ENCODE assay signal across 1 cellular context in genomic region chr19:49866933-49867782, GRCh38.
TF ChIP-seq lines count a peak whose summit lies in the region.

TSS of gene PNKP (minus strand) at chr19:49867576. CDS start at chr19:49867204, 372 bp downstream.

TF ChIP-seq in WTC11, 78 proteins besides CTCF, POLR2A, EP300 and RAD21 (continued from another document and continues in another):
- TF ChIP-seq HMGXB4 (CRISPR knock-in tag; IDR thresholded peaks at IDR 0.05) (peak; percentile 66; the same call in 1 of the 2 replicates), FOXJ3 (CRISPR knock-in tag; IDR thresholded peaks at IDR 0.05; ENCODE audit: borderline replicate concordance) (no peak), SOX15 (CRISPR knock-in tag; IDR thresholded peaks at IDR 0.05) (no peak), USF2 (CRISPR knock-in tag; IDR thresholded peaks at IDR 0.05) (peak; percentile 81), USF1 (CRISPR knock-in tag; IDR thresholded peaks at IDR 0.05) (peak; percentile 61; the same call in 1 of the 2 replicates), GABPB1 (CRISPR knock-in tag; IDR thresholded peaks at IDR 0.05) (peak; percentile 75), PREB (CRISPR knock-in tag; IDR thresholded peaks at IDR 0.05; ENCODE audit: borderline replicate concordance) (no peak), MAX (CRISPR knock-in tag; IDR thresholded peaks at IDR 0.05) (peak; percentile 84), ATF2 (CRISPR knock-in tag; IDR thresholded peaks at IDR 0.05; ENCODE audit: borderline replicate concordance, low read depth) (no peak), SMAD3 (CRISPR knock-in tag; IDR thresholded peaks at IDR 0.05; ENCODE audit: borderline replicate concordance) (no peak), ETV6 (CRISPR knock-in tag; IDR thresholded peaks at IDR 0.05) (no peak; the same call in 1 of the 2 replicates), OVOL2 (CRISPR knock-in tag; IDR thresholded peaks at IDR 0.05; ENCODE audit: borderline replicate concordance) (no peak), CBFB (CRISPR knock-in tag; IDR thresholded peaks at IDR 0.05; ENCODE audit: low read depth) (no peak), TCF7 (CRISPR knock-in tag; IDR thresholded peaks at IDR 0.05; ENCODE audit: low read depth) (no peak), ZSCAN18 (CRISPR knock-in tag; IDR thresholded peaks at IDR 0.05) (no peak), ZBTB43 (CRISPR knock-in tag; IDR thresholded peaks at IDR 0.05) (no peak), CREM (CRISPR knock-in tag; IDR thresholded peaks at IDR 0.05) (peak; percentile 86; the same call in 1 of the 2 replicates), AR (CRISPR knock-in tag; IDR thresholded peaks at IDR 0.05) (no peak), IRF2 (CRISPR knock-in tag; IDR thresholded peaks at IDR 0.05; ENCODE audit: borderline replicate concordance, low read depth) (no peak), AFF4 (CRISPR knock-in tag; IDR thresholded peaks at IDR 0.05; ENCODE audit: borderline replicate concordance) (no peak), TEAD4 (CRISPR knock-in tag; IDR thresholded peaks at IDR 0.05) (no peak), ZNF532 (CRISPR knock-in tag; IDR thresholded peaks at IDR 0.05; ENCODE audit: borderline replicate concordance) (peak; percentile 19; the same call in 1 of the 2 replicates), ZNF281 (CRISPR knock-in tag; IDR thresholded peaks at IDR 0.05) (no peak), CDX4 (CRISPR knock-in tag; IDR thresholded peaks at IDR 0.05; ENCODE audit: borderline replicate concordance) (no peak), ZBTB21 (CRISPR knock-in tag; IDR thresholded peaks at IDR 0.05; ENCODE audit: borderline replicate concordance) (no peak)
